In genomic region chr3:111496894-111497559, GRCh38 we compare ENCODE assay signal across 23 cellular contexts. TPM values are rescaled to one million over a fixed set of nuclear protein-coding genes. Genes with fewer than 3 reads are reported as not detected.
"Had no signal": no experiment of that assay in that cellular context is flagged by ENCODE, and none has a peak within 500 bp of the region (broad histone marks: within the 10 kb centered on the region; RNA-seq: fewer than 3 reads in every experiment).

No MANE protein-coding gene starts in this region.

- H3K4me3 Mint-ChIP-seq: activated B cell treated with CpG ODN at 0.5 μM for 24 hours; activated CD4-positive, alpha-beta memory T cell treated with anti-CD3 and anti-CD28 coated beads for 36 hours; activated CD8-positive, alpha-beta memory T cell treated with anti-CD3 and anti-CD28 coated beads, Interleukin-2, amount 10 ng/mL, durations not matched to agents 7 days and 5 days; activated naive CD8-positive, alpha-beta T cell; dendritic cell treated with granulocyte-macrophage colony-stimulating factor and Interleukin-4, amounts not matched to agents 40 ng/mL and 50 ng/mL, for 4 days; mesothelial cell of epicardium; natural killer cell treated with Interleukin-12 subunit alpha and Interleukin-12 subunit beta and Interleukin-15 and Interleukin-18, amount 100 ng/mL, for 72 hours had no signal

- H3K9me3 ChIP-seq: psoas muscle, tibial artery had no signal

- H3K27ac ChIP-seq: cardiac muscle cell, esophagus muscularis mucosa, gastroesophageal sphincter, heart left ventricle, psoas muscle, tibial artery had no signal

- H3K36me3 ChIP-seq: cardiac muscle cell, esophagus muscularis mucosa, gastroesophageal sphincter, heart left ventricle, tibial artery had no signal

- H3K9me3 Mint-ChIP-seq: natural killer cell treated with Interleukin-12 subunit alpha and Interleukin-12 subunit beta and Interleukin-15 and Interleukin-18, amount 100 ng/mL, for 72 hours had no signal

- H3K4me1 ChIP-seq: esophagus muscularis mucosa, gastroesophageal sphincter, heart left ventricle, psoas muscle, tibial artery had no signal

- H3K36me3 Mint-ChIP-seq: activated CD8-positive, alpha-beta memory T cell treated with anti-CD3 and anti-CD28 coated beads, Interleukin-2, amount 10 ng/mL, durations not matched to agents 7 days and 5 days; activated naive CD8-positive, alpha-beta T cell; natural killer cell treated with Interleukin-12 subunit alpha and Interleukin-12 subunit beta and Interleukin-15 and Interleukin-18, amount 100 ng/mL, for 72 hours had no signal

- DNase-seq: activated B cell treated with CpG ODN at 0.5 μM for 24 hours; activated CD4-positive, alpha-beta memory T cell treated with anti-CD3 and anti-CD28 coated beads for 36 hours; activated CD4-positive, alpha-beta T cell treated with anti-CD3 and anti-CD28 coated beads for 4 hours; activated CD8-positive, alpha-beta memory T cell treated with anti-CD3 and anti-CD28 coated beads, Interleukin-2, amount 10 ng/mL, durations not matched to agents 7 days and 5 days; effector CD8-positive, alpha-beta T cell; heart left ventricle; kidney; psoas muscle; stimulated activated CD4-positive, alpha-beta T cell treated with anti-CD3 and anti-CD28 coated beads, Interleukin-2, amount 100 ng/mL, for 24 hours; stimulated activated naive CD8-positive, alpha-beta T cell treated with anti-CD3 and anti-CD28 coated beads, Interleukin-15, Interleukin-2, amounts not matched to agents 100 U/mL and 50 U/mL, for 24 hours; substantia nigra; tibial artery had no signal

- ATAC-seq: activated CD8-positive, alpha-beta memory T cell treated with anti-CD3 and anti-CD28 coated beads, Interleukin-2, amount 10 ng/mL, durations not matched to agents 7 days and 5 days; gastroesophageal sphincter; heart left ventricle; natural killer cell treated with Interleukin-12 subunit alpha and Interleukin-12 subunit beta and Interleukin-15 and Interleukin-18, amount 100 ng/mL, for 72 hours; psoas muscle; right cardiac atrium; stimulated activated naive CD8-positive, alpha-beta T cell treated with anti-CD3 and anti-CD28 coated beads, Interleukin-15, Interleukin-2, amounts not matched to agents 100 U/mL and 50 U/mL, for 24 hours had no signal

- H3K27me3 ChIP-seq: cardiac muscle cell, esophagus muscularis mucosa, gastroesophageal sphincter, heart left ventricle, tibial artery had no signal

- FAIRE-seq: kidney, urothelium cell line had no signal

- H3K27me3 Mint-ChIP-seq: activated CD4-positive, alpha-beta memory T cell treated with anti-CD3 and anti-CD28 coated beads for 36 hours; activated CD8-positive, alpha-beta memory T cell treated with anti-CD3 and anti-CD28 coated beads, Interleukin-2, amount 10 ng/mL, durations not matched to agents 7 days and 5 days; activated naive CD8-positive, alpha-beta T cell; dendritic cell treated with granulocyte-macrophage colony-stimulating factor and Interleukin-4, amounts not matched to agents 40 ng/mL and 50 ng/mL, for 4 days had no signal

- H3K4me1 Mint-ChIP-seq: activated B cell treated with CpG ODN at 0.5 μM for 24 hours; activated CD8-positive, alpha-beta memory T cell treated with anti-CD3 and anti-CD28 coated beads, Interleukin-2, amount 10 ng/mL, durations not matched to agents 7 days and 5 days; mesothelial cell of epicardium had no signal

- H3K4me3 ChIP-seq: cardiac muscle cell, esophagus muscularis mucosa, gastroesophageal sphincter, heart left ventricle, lung, psoas muscle, tibial artery had no signal

- H3K27ac Mint-ChIP-seq: activated B cell treated with CpG ODN at 0.5 μM for 24 hours; activated CD4-positive, alpha-beta memory T cell treated with anti-CD3 and anti-CD28 coated beads for 36 hours; activated CD8-positive, alpha-beta memory T cell treated with anti-CD3 and anti-CD28 coated beads, Interleukin-2, amount 10 ng/mL, durations not matched to agents 7 days and 5 days; activated naive CD8-positive, alpha-beta T cell; dendritic cell treated with granulocyte-macrophage colony-stimulating factor and Interleukin-4, amounts not matched to agents 40 ng/mL and 50 ng/mL, for 4 days; mesothelial cell of epicardium; natural killer cell treated with Interleukin-12 subunit alpha and Interleukin-12 subunit beta and Interleukin-15 and Interleukin-18, amount 100 ng/mL, for 72 hours had no signal

RNA-seq across cellular contexts. Expression of gene CD96, which starts 45.0 kb away (rescaled TPM):
- total RNA-seq: cardiac muscle cell, osteoblast had no signal
- polyA plus RNA-seq: cardiac muscle cell had no signal
